Comparison of ENCODE assay signal across 1 cellular context in genomic region chr3:140941434-140942220, GRCh38.
TF ChIP-seq lines count a peak whose summit lies in the region.

Gene SLC25A36, plus strand, starts transcription at chr3:140941836. Its CDS starts 219 bp downstream, at chr3:140942055.

TF ChIP-seq in GM12878, 131 proteins besides CTCF, POLR2A, EP300 and RAD21 (continued from another document and continues in another):
- TF ChIP-seq ZBTB40 (IDR thresholded peaks at IDR 0.05; ENCODE audit: borderline replicate concordance) (no peak), NFXL1 (IDR thresholded peaks at IDR 0.05; ENCODE audit: borderline replicate concordance) (no peak), ATF3 (IDR thresholded peaks at IDR 0.05; ENCODE audit: borderline replicate concordance, extremely low read depth, low read depth, low read length) (no peak), SMAD5 (IDR thresholded peaks at IDR 0.05; ENCODE audit: low read depth) (peak; percentile 57; the same call in 1 of the 2 replicates), RELB (IDR thresholded peaks at IDR 0.05; ENCODE audit: low read depth) (peak; percentile 74), HCFC1 (IDR thresholded peaks at IDR 0.05; ENCODE audit: low read length) (peak; percentile 63), CHD4 (IDR thresholded peaks at IDR 0.05) (no peak), TCF7 (IDR thresholded peaks at IDR 0.05; ENCODE audit: borderline replicate concordance) (no peak), SIX5 (IDR thresholded peaks at IDR 0.05; ENCODE audit: low read depth, low read length, severe bottlenecking) (no peak), POLR2AphosphoS5 (IDR thresholded peaks at IDR 0.05; ENCODE audit: low read length) (peak; percentile 78; the same call in 1 of the 2 replicates), E2F8 (IDR thresholded peaks at IDR 0.05; ENCODE audit: low read depth, partially characterized antibody) (no peak), HDAC2 (IDR thresholded peaks at IDR 0.05) (no peak), GATAD2B (conservative IDR thresholded peaks at IDR 0.05; ENCODE audit: low read depth) (peak; percentile 66; the same call in 1 of the 2 replicates), GABPA (IDR thresholded peaks at IDR 0.05; ENCODE audit: low read depth) (no peak), NR2C2 (IDR thresholded peaks at IDR 0.05; ENCODE audit: borderline replicate concordance, control insufficient read depth, insufficient read length, low read depth) (no peak), MEF2B (IDR thresholded peaks at IDR 0.05; ENCODE audit: partially characterized antibody, poor library complexity, severe bottlenecking) (peak; percentile 71), MAX (IDR thresholded peaks at IDR 0.05; ENCODE audit: low read depth, low read length) (peak; percentile 93), FOS (IDR thresholded peaks at IDR 0.05; ENCODE audit: borderline replicate concordance, extremely low read depth, insufficient read length) (no peak), SMARCA5 (IDR thresholded peaks at IDR 0.05) (no peak), POU2F2 (IDR thresholded peaks at IDR 0.05; ENCODE audit: borderline replicate concordance, low read depth, low read length) (peak; percentile 71; the same call in 1 of the 3 replicates), CHD1 (IDR thresholded peaks at IDR 0.05; ENCODE audit: low read depth, low read length) (no peak), NBN (IDR thresholded peaks at IDR 0.05) (peak; percentile 100), CHD2 (IDR thresholded peaks at IDR 0.05; ENCODE audit: borderline replicate concordance, low read depth, low read length) (peak; percentile 54; the same call in 1 of the 2 replicates), ZNF207 (IDR thresholded peaks at IDR 0.05; ENCODE audit: borderline replicate concordance) (peak; percentile 9; the same call in 1 of the 2 replicates), SMAD1 (IDR thresholded peaks at IDR 0.05; ENCODE audit: low read depth, partially characterized antibody) (no peak), SUPT20H (IDR thresholded peaks at IDR 0.05; ENCODE audit: borderline replicate concordance, control insufficient read depth, low read depth, low read length) (no peak), HSF1 (IDR thresholded peaks at IDR 0.05; ENCODE audit: low read depth, low read length) (0 out of 2 replicates have a peak, but pooled peaks have one; percentile 23), REST (IDR thresholded peaks at IDR 0.05; ENCODE audit: low read depth, low read length) (no peak), NFIC (IDR thresholded peaks at IDR 0.05; ENCODE audit: low read depth, low read length) (no peak), USF1 (IDR thresholded peaks at IDR 0.05; ENCODE audit: borderline replicate concordance, extremely low read length, insufficient read depth, low read depth, low read length) (peak; percentile 69), POLR2AphosphoS2 (IDR thresholded peaks at IDR 0.05; ENCODE audit: low read depth, low read length) (0 out of 2 replicates have a peak, but pooled peaks have one; percentile 53), RCOR1 (conservative IDR thresholded peaks at IDR 0.05; ENCODE audit: low read depth, low read length) (no peak), CEBPZ (IDR thresholded peaks at IDR 0.05; ENCODE audit: low read depth, low read length) (no peak), ZNF24 (IDR thresholded peaks at IDR 0.05) (no peak)
- TF ChIP-seq, protein P1, sequence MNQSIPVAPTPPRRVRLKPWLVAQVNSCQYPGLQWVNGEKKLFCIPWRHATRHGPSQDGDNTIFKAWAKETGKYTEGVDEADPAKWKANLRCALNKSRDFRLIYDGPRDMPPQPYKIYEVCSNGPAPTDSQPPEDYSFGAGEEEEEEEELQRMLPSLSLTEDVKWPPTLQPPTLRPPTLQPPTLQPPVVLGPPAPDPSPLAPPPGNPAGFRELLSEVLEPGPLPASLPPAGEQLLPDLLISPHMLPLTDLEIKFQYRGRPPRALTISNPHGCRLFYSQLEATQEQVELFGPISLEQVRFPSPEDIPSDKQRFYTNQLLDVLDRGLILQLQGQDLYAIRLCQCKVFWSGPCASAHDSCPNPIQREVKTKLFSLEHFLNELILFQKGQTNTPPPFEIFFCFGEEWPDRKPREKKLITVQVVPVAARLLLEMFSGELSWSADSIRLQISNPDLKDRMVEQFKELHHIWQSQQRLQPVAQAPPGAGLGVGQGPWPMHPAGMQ (IDR thresholded peaks at IDR 0.05; ENCODE audit: borderline replicate concordance) = no peak
